In the genomic region with DNA sequence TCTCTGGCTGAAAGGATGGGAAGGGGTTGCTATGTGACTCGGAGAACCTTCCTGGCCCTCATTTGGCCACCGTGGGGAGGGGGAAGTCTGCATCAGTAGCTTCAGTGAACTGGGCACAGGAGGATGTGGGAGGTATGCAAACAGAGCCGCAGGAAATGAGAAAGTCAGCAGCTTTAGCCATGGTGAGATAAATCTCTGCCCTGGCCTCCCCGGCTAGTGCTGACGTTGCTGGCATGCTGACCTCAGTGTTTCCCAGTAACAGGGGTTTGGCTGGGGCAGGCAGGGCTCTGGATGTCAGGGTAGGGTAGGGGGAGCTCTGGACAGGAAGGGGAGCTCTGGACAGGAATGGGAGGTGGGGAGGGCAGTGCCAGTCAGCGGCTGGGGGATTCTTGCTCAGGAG, we compare ENCODE assay signal across 9 cellular contexts. TPM values are rescaled to one million over a fixed set of nuclear protein-coding genes. Genes with fewer than 3 reads are reported as not detected.
A peak's percentile ranks its signal among the peaks of the same experiment; 100 is the strongest.
DNase-seq lines count a peak whose midpoint lies in the region; ATAC-seq and TF ChIP-seq lines count a peak whose summit lies in the region.
"Had no signal": no experiment of that assay in that cellular context is flagged by ENCODE, and none has a peak within 500 bp of the region (broad histone marks: within the 10 kb centered on the region; RNA-seq: fewer than 3 reads in every experiment).

No MANE protein-coding gene starts in this region.

- H3K4me3 ChIP-seq in fibroblast of the aortic adventitia (ENCODE audit: low read depth, low read length), result no peak overlapping the region

- ATAC-seq in GM19351 (IDR thresholded peaks at IDR 0.05; ENCODE audit: unreplicated experiment) (peak; percentile 56), GM18498 (IDR thresholded peaks at IDR 0.05; ENCODE audit: unreplicated experiment) (no peak), GM19324 (IDR thresholded peaks at IDR 0.05; ENCODE audit: low FRiP score, unreplicated experiment) (no peak)

- no peak for TF ChIP-seq CTCF in fibroblast of the aortic adventitia (IDR thresholded peaks at IDR 0.05; ENCODE audit: insufficient read depth, low read length)

- DNase-seq in fibroblast of the aortic adventitia (ENCODE audit: low read depth) (peak; percentile 84), renal cortical epithelial cell (ENCODE audit: low read depth) (peak; percentile 78), HCEC 1CT (no peak)
- DNase-seq in stimulated activated naive CD4-positive, alpha-beta T cell (lab: John Stamatoyannopoulos, UW), result no peak

TF ChIP-seq in PFSK-1, 5 proteins besides CTCF, POLR2A, EP300 and RAD21:
- TF ChIP-seq, protein P1, sequence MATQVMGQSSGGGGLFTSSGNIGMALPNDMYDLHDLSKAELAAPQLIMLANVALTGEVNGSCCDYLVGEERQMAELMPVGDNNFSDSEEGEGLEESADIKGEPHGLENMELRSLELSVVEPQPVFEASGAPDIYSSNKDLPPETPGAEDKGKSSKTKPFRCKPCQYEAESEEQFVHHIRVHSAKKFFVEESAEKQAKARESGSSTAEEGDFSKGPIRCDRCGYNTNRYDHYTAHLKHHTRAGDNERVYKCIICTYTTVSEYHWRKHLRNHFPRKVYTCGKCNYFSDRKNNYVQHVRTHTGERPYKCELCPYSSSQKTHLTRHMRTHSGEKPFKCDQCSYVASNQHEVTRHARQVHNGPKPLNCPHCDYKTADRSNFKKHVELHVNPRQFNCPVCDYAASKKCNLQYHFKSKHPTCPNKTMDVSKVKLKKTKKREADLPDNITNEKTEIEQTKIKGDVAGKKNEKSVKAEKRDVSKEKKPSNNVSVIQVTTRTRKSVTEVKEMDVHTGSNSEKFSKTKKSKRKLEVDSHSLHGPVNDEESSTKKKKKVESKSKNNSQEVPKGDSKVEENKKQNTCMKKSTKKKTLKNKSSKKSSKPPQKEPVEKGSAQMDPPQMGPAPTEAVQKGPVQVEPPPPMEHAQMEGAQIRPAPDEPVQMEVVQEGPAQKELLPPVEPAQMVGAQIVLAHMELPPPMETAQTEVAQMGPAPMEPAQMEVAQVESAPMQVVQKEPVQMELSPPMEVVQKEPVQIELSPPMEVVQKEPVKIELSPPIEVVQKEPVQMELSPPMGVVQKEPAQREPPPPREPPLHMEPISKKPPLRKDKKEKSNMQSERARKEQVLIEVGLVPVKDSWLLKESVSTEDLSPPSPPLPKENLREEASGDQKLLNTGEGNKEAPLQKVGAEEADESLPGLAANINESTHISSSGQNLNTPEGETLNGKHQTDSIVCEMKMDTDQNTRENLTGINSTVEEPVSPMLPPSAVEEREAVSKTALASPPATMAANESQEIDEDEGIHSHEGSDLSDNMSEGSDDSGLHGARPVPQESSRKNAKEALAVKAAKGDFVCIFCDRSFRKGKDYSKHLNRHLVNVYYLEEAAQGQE (IDR thresholded peaks at IDR 0.05; ENCODE audit: insufficient read depth in 1 of 2, low read depth in 2 of 2, low read length in 2 of 2), result no peak
- TF ChIP-seq FOXP2 (optimal IDR thresholded peaks at IDR 0.05; ENCODE audit: borderline replicate concordance, extremely low read depth, extremely low read length, insufficient read depth), result peak; percentile 26

RNA-seq across cellular contexts. Expression of a gene that starts 2.3 kb away (rescaled TPM):
- not detected for polyA plus RNA-seq in PFSK-1 (2012; ENCODE audit: insufficient read length, low read depth)
- total RNA-seq in fibroblast of the aortic adventitia (ENCODE audit: low replicate concordance) (not detected in 2 replicates), renal cortical epithelial cell (not detected in 2 replicates)
- total RNA-seq: NCI-H460 had no signal

RNA-seq across cellular contexts. Expression of a gene that starts 16.6 kb away (rescaled TPM):
- 0.14 TPM for polyA plus RNA-seq in PFSK-1 (2012; ENCODE audit: insufficient read length, low read depth)
- total RNA-seq in fibroblast of the aortic adventitia (ENCODE audit: low replicate concordance), result 1.8 TPM in 1 of 2 replicates, not detected in the other
- not detected in 2 replicates for total RNA-seq in renal cortical epithelial cell
- total RNA-seq: NCI-H460 had no signal

RNA-seq across cellular contexts. Expression of a gene that starts 26.1 kb away (rescaled TPM):
- 21.2 TPM for polyA plus RNA-seq in PFSK-1 (2012; ENCODE audit: insufficient read length, low read depth)
- total RNA-seq in fibroblast of the aortic adventitia (ENCODE audit: low replicate concordance) (13.0 and 60.2 TPM in 2 replicates), renal cortical epithelial cell (61.6 and 71.0 TPM in 2 replicates)

RNA-seq across cellular contexts. Expression of a gene that starts 26.5 kb away (rescaled TPM):
- polyA plus RNA-seq in PFSK-1 (2012; ENCODE audit: insufficient read length, low read depth), result 82.7 TPM
- total RNA-seq in fibroblast of the aortic adventitia (ENCODE audit: low replicate concordance) (91.8 and 97.0 TPM in 2 replicates), renal cortical epithelial cell (34.0 and 103 TPM in 2 replicates)

Comparison
In these comparisons a context has a peak if more than half of its experiments do, and no peak if none do; other contexts are left out.
1. DNase-seq: peak in fibroblast of the aortic adventitia (single experiment) and renal cortical epithelial cell (single experiment); none in HCEC 1CT (single experiment) and stimulated activated naive CD4-positive, alpha-beta T cell (0 of 6).